Comparison of ENCODE assay signal across 1 cellular context in genomic region chr2:227325056-227325823, GRCh38.
TF ChIP-seq lines count a peak whose summit lies in the region.

A gene with protein sequence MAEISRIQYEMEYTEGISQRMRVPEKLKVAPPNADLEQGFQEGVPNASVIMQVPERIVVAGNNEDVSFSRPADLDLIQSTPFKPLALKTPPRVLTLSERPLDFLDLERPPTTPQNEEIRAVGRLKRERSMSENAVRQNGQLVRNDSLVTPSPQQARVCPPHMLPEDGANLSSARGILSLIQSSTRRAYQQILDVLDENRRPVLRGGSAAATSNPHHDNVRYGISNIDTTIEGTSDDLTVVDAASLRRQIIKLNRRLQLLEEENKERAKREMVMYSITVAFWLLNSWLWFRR (plus strand): TSS chr2:227325251. CDS start chr2:227330666, 5,415 bp downstream.

TF ChIP-seq in K562, 482 proteins besides CTCF, POLR2A, EP300 and RAD21 (continued from another document and continues in another):
- TF ChIP-seq ZBTB11 (CRISPR knock-in tag; IDR thresholded peaks at IDR 0.05) = 0 out of 6 replicates have a peak, but pooled peaks of 1 of the 3 experiments have one; percentile 19
- TF ChIP-seq, protein P1, sequence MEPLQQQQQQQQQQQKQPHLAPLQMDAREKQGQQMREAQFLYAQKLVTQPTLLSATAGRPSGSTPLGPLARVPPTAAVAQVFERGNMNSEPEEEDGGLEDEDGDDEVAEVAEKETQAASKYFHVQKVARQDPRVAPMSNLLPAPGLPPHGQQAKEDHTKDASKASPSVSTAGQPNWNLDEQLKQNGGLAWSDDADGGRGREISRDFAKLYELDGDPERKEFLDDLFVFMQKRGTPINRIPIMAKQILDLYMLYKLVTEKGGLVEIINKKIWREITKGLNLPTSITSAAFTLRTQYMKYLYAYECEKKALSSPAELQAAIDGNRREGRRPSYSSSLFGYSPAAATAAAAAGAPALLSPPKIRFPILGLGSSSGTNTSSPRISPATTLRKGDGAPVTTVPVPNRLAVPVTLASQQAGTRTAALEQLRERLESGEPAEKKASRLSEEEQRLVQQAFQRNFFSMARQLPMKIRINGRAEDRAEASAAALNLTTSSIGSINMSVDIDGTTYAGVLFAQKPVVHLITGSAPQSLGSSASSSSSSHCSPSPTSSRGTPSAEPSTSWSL (CRISPR knock-in tag; IDR thresholded peaks at IDR 0.05; ENCODE audit: borderline replicate concordance) = no peak
- peak; percentile 94 for TF ChIP-seq RBFOX2 (IDR thresholded peaks at IDR 0.05; ENCODE audit: low read depth, low read length)
- TF ChIP-seq SIRT6 (IDR thresholded peaks at IDR 0.05; ENCODE audit: low read depth, low read length) = no peak
- TF ChIP-seq PHB2 (IDR thresholded peaks at IDR 0.05; ENCODE audit: low read depth) = no peak
- TF ChIP-seq ZNF766 (CRISPR knock-in tag; conservative IDR thresholded peaks at IDR 0.05) = no peak; the same call in 1 of the 2 replicates
- TF ChIP-seq IRF2 (CRISPR knock-in tag; IDR thresholded peaks at IDR 0.05) = no peak
- TF ChIP-seq YY1 (IDR thresholded peaks at IDR 0.05; ENCODE audit: borderline replicate concordance in 1 of 3, control insufficient read depth in 1 of 3, extremely low read depth in 1 of 3, insufficient read depth in 3 of 3, insufficient read length in 1 of 3, insufficient replicate concordance in 2 of 3, low read depth in 1 of 3, low read length in 2 of 3) = peak; percentile 91 to 99 (median 98)
- TF ChIP-seq CXXC5 (CRISPR knock-in tag; IDR thresholded peaks at IDR 0.05) = peak; percentile 95
- no peak for TF ChIP-seq NBN (IDR thresholded peaks at IDR 0.05; ENCODE audit: low read depth)
- TF ChIP-seq ZBTB12 (CRISPR knock-in tag; IDR thresholded peaks at IDR 0.05) = peak; percentile 58; the same call in 1 of the 2 replicates
- TF ChIP-seq CBX3 (IDR thresholded peaks at IDR 0.05; ENCODE audit: borderline replicate concordance in 1 of 2, low read length in 2 of 2) = peak in 1 of 2 experiments; percentile 84; a peak in 2 of 3 replicates
- no peak for TF ChIP-seq ESRRB (CRISPR knock-in tag; IDR thresholded peaks at IDR 0.05; ENCODE audit: borderline replicate concordance)
- peak; percentile 80; the same call in 1 of the 2 replicates for TF ChIP-seq NFRKB (IDR thresholded peaks at IDR 0.05; ENCODE audit: low read depth)
- peak; percentile 25; the same call in 1 of the 2 replicates for TF ChIP-seq POLR2AphosphoS5 (IDR thresholded peaks at IDR 0.05; ENCODE audit: control insufficient read depth, insufficient read depth, low read depth, low read length)
- 0 out of 2 replicates have a peak, but pooled peaks have one; percentile 38 for TF ChIP-seq NR3C1 (CRISPR knock-in tag; IDR thresholded peaks at IDR 0.05)
- no peak; the same call in 1 of the 2 replicates for TF ChIP-seq LCOR (CRISPR knock-in tag; IDR thresholded peaks at IDR 0.05)
- TF ChIP-seq BCOR (IDR thresholded peaks at IDR 0.05) = no peak
- peak; percentile 62; the same call in 1 of the 2 replicates for TF ChIP-seq KLF1 (tag; IDR thresholded peaks at IDR 0.05)
- TF ChIP-seq ARNT (IDR thresholded peaks at IDR 0.05) = no peak
- no peak for TF ChIP-seq NELFE (IDR thresholded peaks at IDR 0.05; ENCODE audit: insufficient read depth, insufficient read length)
- no peak for TF ChIP-seq ZNF3 (CRISPR knock-in tag; IDR thresholded peaks at IDR 0.05)
- TF ChIP-seq HNRNPUL1 (IDR thresholded peaks at IDR 0.05; ENCODE audit: low read length) = no peak
- peak; percentile 76 for TF ChIP-seq FIP1L1 (IDR thresholded peaks at IDR 0.05; ENCODE audit: low read depth, low read length, poor library complexity, severe bottlenecking)
- no peak for TF ChIP-seq SMARCC2 (IDR thresholded peaks at IDR 0.05; ENCODE audit: low read depth)
- peak; percentile 99 for TF ChIP-seq MTA3 (IDR thresholded peaks at IDR 0.05; ENCODE audit: borderline replicate concordance)
- TF ChIP-seq, protein P2, sequence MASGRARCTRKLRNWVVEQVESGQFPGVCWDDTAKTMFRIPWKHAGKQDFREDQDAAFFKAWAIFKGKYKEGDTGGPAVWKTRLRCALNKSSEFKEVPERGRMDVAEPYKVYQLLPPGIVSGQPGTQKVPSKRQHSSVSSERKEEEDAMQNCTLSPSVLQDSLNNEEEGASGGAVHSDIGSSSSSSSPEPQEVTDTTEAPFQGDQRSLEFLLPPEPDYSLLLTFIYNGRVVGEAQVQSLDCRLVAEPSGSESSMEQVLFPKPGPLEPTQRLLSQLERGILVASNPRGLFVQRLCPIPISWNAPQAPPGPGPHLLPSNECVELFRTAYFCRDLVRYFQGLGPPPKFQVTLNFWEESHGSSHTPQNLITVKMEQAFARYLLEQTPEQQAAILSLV (tag; IDR thresholded peaks at IDR 0.05) = no peak
- no peak for TF ChIP-seq PTRF (tag; IDR thresholded peaks at IDR 0.05)
- TF ChIP-seq ZNF347 (CRISPR knock-in tag; IDR thresholded peaks at IDR 0.05; ENCODE audit: low read depth) = no peak
- TF ChIP-seq KDM4B (IDR thresholded peaks at IDR 0.05; ENCODE audit: borderline replicate concordance in 2 of 2, low read depth in 1 of 2) = no peak
- TF ChIP-seq, protein P3, sequence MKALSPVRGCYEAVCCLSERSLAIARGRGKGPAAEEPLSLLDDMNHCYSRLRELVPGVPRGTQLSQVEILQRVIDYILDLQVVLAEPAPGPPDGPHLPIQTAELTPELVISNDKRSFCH (CRISPR knock-in tag; IDR thresholded peaks at IDR 0.05) = no peak
- TF ChIP-seq, protein P3 (tag; IDR thresholded peaks at IDR 0.05) = peak; percentile 46; the same call in 1 of the 2 replicates
- no peak for TF ChIP-seq NCOA4 (IDR thresholded peaks at IDR 0.05; ENCODE audit: partially characterized antibody)
- TF ChIP-seq ILK (tag; IDR thresholded peaks at IDR 0.05; ENCODE audit: borderline replicate concordance, low read depth) = no peak
- TF ChIP-seq KAT7 (CRISPR knock-in tag; IDR thresholded peaks at IDR 0.05; ENCODE audit: borderline replicate concordance) = no peak
- TF ChIP-seq ZNF583 (CRISPR knock-in tag; IDR thresholded peaks at IDR 0.05) = no peak
- TF ChIP-seq RERE (CRISPR knock-in tag; IDR thresholded peaks at IDR 0.05; ENCODE audit: borderline replicate concordance) = no peak
- no peak for TF ChIP-seq HNRNPH1 (optimal IDR thresholded peaks at IDR 0.05; ENCODE audit: low read depth, low read length)
- peak; percentile 67 for TF ChIP-seq TBP (optimal IDR thresholded peaks at IDR 0.05; ENCODE audit: low read depth, low read length)
- peak; percentile 56; the same call in 1 of the 2 replicates for TF ChIP-seq POLR2H (tag; IDR thresholded peaks at IDR 0.05; ENCODE audit: low read depth)
- peak; percentile 68; the same call in 1 of the 2 replicates for TF ChIP-seq ETS1 (conservative IDR thresholded peaks at IDR 0.05; ENCODE audit: control insufficient read depth, low read depth, low read length)
- TF ChIP-seq MCM2 (IDR thresholded peaks at IDR 0.05; ENCODE audit: low read depth) = no peak
- TF ChIP-seq FOXK2 (conservative IDR thresholded peaks at IDR 0.05 in 1 of 2, IDR thresholded peaks at IDR 0.05 in 1 of 2; ENCODE audit: low read depth in 2 of 2) = peak in 1 of 2 experiments; percentile 36; a peak in 1 of 4 replicates
- TF ChIP-seq, protein P4, sequence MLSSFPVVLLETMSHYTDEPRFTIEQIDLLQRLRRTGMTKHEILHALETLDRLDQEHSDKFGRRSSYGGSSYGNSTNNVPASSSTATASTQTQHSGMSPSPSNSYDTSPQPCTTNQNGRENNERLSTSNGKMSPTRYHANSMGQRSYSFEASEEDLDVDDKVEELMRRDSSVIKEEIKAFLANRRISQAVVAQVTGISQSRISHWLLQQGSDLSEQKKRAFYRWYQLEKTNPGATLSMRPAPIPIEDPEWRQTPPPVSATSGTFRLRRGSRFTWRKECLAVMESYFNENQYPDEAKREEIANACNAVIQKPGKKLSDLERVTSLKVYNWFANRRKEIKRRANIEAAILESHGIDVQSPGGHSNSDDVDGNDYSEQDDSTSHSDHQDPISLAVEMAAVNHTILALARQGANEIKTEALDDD (IDR thresholded peaks at IDR 0.05) = no peak
